ENCODE assay signal across 1 cellular context in the genomic region with DNA sequence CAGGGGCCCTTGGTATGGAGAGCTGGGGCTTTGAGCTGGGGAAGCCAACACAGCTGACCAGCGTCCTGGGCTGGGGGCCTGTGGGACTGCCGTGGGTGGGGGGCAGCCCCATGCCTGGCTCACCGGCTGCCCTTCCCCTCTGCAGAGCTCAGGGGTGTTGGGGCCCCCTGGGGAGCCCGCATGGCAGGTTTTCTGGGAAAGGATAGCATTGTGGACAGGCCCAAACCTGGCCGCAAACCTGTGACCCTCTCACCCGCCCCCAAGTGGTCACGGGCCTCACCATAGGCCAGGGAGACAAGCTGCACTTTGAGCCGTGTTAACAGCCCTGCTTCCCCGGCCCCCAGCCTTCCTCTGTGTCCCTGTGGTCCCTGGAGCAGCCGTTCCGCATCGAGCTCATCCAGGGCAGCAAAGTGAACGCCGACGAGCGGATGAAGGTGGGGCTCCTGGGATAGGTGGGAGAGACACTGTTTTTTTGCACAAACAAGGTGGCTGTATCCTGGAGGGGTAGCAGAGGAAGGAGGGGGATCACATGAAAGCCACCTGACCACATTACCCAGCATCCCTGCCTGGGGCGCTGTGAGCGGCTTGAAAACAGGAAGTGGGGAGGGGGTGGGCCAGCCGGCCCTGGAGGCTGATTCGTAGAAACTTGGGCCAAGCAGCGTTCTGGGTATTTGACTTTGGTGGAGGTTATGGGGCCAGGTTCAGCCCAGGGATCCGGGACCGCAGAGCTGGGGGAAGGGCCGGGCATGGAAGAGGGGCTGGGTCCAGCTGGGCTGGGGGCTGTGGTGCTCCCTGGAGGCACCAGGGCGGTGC.
TF ChIP-seq lines count a peak whose summit lies in the region.

No MANE protein-coding gene starts in this region.

TF ChIP-seq in HepG2, 621 proteins besides CTCF, POLR2A, EP300 and RAD21 (continued from another document and continues in another):
- TF ChIP-seq MLXIP (CRISPR knock-in tag; IDR thresholded peaks at IDR 0.05; ENCODE audit: borderline replicate concordance) (no peak; the same call in 1 of the 2 replicates), SMAD9 (CRISPR knock-in tag; IDR thresholded peaks at IDR 0.05) (no peak), MAFK (conservative IDR thresholded peaks at IDR 0.05 in 1 of 2, IDR thresholded peaks at IDR 0.05 in 1 of 2; ENCODE audit: low read length in 2 of 2) (no peak), PBX3 (CRISPR knock-in tag; IDR thresholded peaks at IDR 0.05; ENCODE audit: borderline replicate concordance) (no peak), ZNF232 (CRISPR knock-in tag; IDR thresholded peaks at IDR 0.05; ENCODE audit: borderline replicate concordance) (no peak; the same call in 1 of the 2 replicates), ZSCAN25 (CRISPR knock-in tag; IDR thresholded peaks at IDR 0.05) (peak; percentile 80), ZNF510 (CRISPR knock-in tag; IDR thresholded peaks at IDR 0.05; ENCODE audit: low read depth) (peak; percentile 93; the same call in 1 of the 2 replicates), SRSF4 (IDR thresholded peaks at IDR 0.05; ENCODE audit: low read depth, low read length, poor library complexity, severe bottlenecking) (no peak), NR0B2 (CRISPR knock-in tag; IDR thresholded peaks at IDR 0.05) (0 out of 2 replicates have a peak, but pooled peaks have one; percentile 18), ATF7 (IDR thresholded peaks at IDR 0.05) (no peak), ATF7 (CRISPR knock-in tag; IDR thresholded peaks at IDR 0.05) (no peak), ZNF792 (CRISPR knock-in tag; IDR thresholded peaks at IDR 0.05) (peak; percentile 84; the same call in 1 of the 2 replicates), MIXL1 (CRISPR knock-in tag; IDR thresholded peaks at IDR 0.05) (peak; percentile 48), HNRNPH1 (optimal IDR thresholded peaks at IDR 0.05; ENCODE audit: low read depth, low read length) (peak; percentile 61), ZFY (CRISPR knock-in tag; IDR thresholded peaks at IDR 0.05) (peak; percentile 86), BRCA1 (CRISPR knock-in tag; IDR thresholded peaks at IDR 0.05) (no peak), ZSCAN12 (CRISPR knock-in tag; IDR thresholded peaks at IDR 0.05) (no peak), THYN1 (CRISPR knock-in tag; IDR thresholded peaks at IDR 0.05; ENCODE audit: borderline replicate concordance, low read depth) (no peak), CEBPG (CRISPR knock-in tag; IDR thresholded peaks at IDR 0.05) (peak; percentile 20; the same call in 1 of the 2 replicates), ZNF44 (CRISPR knock-in tag; IDR thresholded peaks at IDR 0.05) (peak; percentile 8; the same call in 1 of the 2 replicates), YEATS2 (CRISPR knock-in tag; IDR thresholded peaks at IDR 0.05; ENCODE audit: borderline replicate concordance) (peak; percentile 80; the same call in 1 of the 2 replicates), SCMH1 (CRISPR knock-in tag; IDR thresholded peaks at IDR 0.05; ENCODE audit: borderline replicate concordance) (no peak), HMG20A (CRISPR knock-in tag; IDR thresholded peaks at IDR 0.05; ENCODE audit: borderline replicate concordance) (no peak), POLR2AphosphoS5 (IDR thresholded peaks at IDR 0.05; ENCODE audit: low read depth, low read length) (peak; percentile 83)
- TF ChIP-seq, protein P1, sequence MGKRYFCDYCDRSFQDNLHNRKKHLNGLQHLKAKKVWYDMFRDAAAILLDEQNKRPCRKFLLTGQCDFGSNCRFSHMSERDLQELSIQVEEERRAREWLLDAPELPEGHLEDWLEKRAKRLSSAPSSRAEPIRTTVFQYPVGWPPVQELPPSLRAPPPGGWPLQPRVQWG (CRISPR knock-in tag; IDR thresholded peaks at IDR 0.05; ENCODE audit: borderline replicate concordance, low read depth): no peak
- TF ChIP-seq, protein P2, sequence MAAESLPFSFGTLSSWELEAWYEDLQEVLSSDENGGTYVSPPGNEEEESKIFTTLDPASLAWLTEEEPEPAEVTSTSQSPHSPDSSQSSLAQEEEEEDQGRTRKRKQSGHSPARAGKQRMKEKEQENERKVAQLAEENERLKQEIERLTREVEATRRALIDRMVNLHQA (CRISPR knock-in tag; IDR thresholded peaks at IDR 0.05): no peak
- TF ChIP-seq, protein P3, sequence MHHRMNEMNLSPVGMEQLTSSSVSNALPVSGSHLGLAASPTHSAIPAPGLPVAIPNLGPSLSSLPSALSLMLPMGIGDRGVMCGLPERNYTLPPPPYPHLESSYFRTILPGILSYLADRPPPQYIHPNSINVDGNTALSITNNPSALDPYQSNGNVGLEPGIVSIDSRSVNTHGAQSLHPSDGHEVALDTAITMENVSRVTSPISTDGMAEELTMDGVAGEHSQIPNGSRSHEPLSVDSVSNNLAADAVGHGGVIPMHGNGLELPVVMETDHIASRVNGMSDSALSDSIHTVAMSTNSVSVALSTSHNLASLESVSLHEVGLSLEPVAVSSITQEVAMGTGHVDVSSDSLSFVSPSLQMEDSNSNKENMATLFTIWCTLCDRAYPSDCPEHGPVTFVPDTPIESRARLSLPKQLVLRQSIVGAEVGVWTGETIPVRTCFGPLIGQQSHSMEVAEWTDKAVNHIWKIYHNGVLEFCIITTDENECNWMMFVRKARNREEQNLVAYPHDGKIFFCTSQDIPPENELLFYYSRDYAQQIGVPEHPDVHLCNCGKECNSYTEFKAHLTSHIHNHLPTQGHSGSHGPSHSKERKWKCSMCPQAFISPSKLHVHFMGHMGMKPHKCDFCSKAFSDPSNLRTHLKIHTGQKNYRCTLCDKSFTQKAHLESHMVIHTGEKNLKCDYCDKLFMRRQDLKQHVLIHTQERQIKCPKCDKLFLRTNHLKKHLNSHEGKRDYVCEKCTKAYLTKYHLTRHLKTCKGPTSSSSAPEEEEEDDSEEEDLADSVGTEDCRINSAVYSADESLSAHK (CRISPR knock-in tag; IDR thresholded peaks at IDR 0.05; ENCODE audit: borderline replicate concordance): no peak
- TF ChIP-seq, protein P4, sequence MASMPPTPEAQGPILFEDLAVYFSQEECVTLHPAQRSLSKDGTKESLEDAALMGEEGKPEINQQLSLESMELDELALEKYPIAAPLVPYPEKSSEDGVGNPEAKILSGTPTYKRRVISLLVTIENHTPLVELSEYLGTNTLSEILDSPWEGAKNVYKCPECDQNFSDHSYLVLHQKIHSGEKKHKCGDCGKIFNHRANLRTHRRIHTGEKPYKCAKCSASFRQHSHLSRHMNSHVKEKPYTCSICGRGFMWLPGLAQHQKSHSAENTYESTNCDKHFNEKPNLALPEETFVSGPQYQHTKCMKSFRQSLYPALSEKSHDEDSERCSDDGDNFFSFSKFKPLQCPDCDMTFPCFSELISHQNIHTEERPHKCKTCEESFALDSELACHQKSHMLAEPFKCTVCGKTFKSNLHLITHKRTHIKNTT (CRISPR knock-in tag; IDR thresholded peaks at IDR 0.05): no peak
- TF ChIP-seq, protein P5, sequence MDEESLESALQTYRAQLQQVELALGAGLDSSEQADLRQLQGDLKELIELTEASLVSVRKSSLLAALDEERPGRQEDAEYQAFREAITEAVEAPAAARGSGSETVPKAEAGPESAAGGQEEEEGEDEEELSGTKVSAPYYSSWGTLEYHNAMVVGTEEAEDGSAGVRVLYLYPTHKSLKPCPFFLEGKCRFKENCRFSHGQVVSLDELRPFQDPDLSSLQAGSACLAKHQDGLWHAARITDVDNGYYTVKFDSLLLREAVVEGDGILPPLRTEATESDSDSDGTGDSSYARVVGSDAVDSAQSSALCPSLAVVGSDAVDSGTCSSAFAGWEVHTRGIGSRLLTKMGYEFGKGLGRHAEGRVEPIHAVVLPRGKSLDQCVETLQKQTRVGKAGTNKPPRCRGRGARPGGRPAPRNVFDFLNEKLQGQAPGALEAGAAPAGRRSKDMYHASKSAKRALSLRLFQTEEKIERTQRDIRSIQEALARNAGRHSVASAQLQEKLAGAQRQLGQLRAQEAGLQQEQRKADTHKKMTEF (CRISPR knock-in tag; IDR thresholded peaks at IDR 0.05): peak; percentile 90
- TF ChIP-seq, protein P6, sequence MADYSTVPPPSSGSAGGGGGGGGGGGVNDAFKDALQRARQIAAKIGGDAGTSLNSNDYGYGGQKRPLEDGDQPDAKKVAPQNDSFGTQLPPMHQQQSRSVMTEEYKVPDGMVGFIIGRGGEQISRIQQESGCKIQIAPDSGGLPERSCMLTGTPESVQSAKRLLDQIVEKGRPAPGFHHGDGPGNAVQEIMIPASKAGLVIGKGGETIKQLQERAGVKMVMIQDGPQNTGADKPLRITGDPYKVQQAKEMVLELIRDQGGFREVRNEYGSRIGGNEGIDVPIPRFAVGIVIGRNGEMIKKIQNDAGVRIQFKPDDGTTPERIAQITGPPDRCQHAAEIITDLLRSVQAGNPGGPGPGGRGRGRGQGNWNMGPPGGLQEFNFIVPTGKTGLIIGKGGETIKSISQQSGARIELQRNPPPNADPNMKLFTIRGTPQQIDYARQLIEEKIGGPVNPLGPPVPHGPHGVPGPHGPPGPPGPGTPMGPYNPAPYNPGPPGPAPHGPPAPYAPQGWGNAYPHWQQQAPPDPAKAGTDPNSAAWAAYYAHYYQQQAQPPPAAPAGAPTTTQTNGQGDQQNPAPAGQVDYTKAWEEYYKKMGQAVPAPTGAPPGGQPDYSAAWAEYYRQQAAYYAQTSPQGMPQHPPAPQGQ (CRISPR knock-in tag; IDR thresholded peaks at IDR 0.05; ENCODE audit: borderline replicate concordance): 0 out of 2 replicates have a peak, but pooled peaks have one; percentile 1
- TF ChIP-seq, protein P7, sequence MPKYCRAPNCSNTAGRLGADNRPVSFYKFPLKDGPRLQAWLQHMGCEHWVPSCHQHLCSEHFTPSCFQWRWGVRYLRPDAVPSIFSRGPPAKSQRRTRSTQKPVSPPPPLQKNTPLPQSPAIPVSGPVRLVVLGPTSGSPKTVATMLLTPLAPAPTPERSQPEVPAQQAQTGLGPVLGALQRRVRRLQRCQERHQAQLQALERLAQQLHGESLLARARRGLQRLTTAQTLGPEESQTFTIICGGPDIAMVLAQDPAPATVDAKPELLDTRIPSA (CRISPR knock-in tag; IDR thresholded peaks at IDR 0.05; ENCODE audit: borderline replicate concordance): no peak
- TF ChIP-seq, protein P8, sequence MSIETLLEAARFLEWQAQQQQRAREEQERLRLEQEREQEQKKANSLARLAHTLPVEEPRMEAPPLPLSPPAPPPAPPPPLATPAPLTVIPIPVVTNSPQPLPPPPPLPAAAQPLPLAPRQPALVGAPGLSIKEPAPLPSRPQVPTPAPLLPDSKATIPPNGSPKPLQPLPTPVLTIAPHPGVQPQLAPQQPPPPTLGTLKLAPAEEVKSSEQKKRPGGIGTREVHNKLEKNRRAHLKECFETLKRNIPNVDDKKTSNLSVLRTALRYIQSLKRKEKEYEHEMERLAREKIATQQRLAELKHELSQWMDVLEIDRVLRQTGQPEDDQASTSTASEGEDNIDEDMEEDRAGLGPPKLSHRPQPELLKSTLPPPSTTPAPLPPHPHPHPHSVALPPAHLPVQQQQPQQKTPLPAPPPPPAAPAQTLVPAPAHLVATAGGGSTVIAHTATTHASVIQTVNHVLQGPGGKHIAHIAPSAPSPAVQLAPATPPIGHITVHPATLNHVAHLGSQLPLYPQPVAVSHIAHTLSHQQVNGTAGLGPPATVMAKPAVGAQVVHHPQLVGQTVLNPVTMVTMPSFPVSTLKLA (IDR thresholded peaks at IDR 0.05): no peak
- TF ChIP-seq, protein P9, sequence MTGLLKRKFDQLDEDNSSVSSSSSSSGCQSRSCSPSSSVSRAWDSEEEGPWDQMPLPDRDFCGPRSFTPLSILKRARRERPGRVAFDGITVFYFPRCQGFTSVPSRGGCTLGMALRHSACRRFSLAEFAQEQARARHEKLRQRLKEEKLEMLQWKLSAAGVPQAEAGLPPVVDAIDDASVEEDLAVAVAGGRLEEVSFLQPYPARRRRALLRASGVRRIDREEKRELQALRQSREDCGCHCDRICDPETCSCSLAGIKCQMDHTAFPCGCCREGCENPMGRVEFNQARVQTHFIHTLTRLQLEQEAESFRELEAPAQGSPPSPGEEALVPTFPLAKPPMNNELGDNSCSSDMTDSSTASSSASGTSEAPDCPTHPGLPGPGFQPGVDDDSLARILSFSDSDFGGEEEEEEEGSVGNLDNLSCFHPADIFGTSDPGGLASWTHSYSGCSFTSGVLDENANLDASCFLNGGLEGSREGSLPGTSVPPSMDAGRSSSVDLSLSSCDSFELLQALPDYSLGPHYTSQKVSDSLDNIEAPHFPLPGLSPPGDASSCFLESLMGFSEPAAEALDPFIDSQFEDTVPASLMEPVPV (CRISPR knock-in tag; IDR thresholded peaks at IDR 0.05): no peak
